ENCODE assay signal across 21 cellular contexts in the genomic region with DNA sequence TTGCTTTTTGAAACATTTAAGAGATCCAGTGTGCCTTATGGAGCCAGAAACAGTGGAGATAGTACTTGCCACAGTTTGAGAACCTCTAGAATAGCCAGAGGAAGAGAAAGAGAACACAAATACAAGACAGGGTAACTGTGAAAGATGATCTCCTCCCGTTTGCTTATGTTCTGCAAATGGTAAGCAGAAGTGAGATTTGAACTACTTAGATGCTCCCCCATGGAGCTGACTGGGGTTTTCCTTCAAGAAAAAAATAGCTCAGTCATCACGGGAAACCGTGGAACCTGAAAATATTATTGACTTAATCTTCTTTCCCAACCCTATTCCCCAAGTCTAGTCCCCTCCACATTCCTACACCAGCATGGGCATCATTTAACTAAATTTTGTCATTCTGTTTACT.
"Had no signal": no experiment of that assay in that cellular context is flagged by ENCODE, and none has a peak within 500 bp of the region (broad histone marks: within the 10 kb centered on the region; RNA-seq: fewer than 3 reads in every experiment).

No MANE protein-coding gene starts in this region.

- H3K4me3 ChIP-seq: lung, transverse colon had no signal

- H3K9me3 ChIP-seq: transverse colon had no signal

- H3K36me3 ChIP-seq: transverse colon had no signal

- H3K27ac ChIP-seq: epithelial cell of prostate, transverse colon had no signal

- ATAC-seq: activated CD4-positive, alpha-beta T cell treated with anti-CD3 and anti-CD28 coated beads for 36 hours; activated naive CD4-positive, alpha-beta T cell treated with anti-CD3 and anti-CD28 coated beads, Interleukin-2, amount 50 U/mL, for 72 hours; activated T-helper 17 cell treated with anti-CD3 and anti-CD28 coated beads, Interleukin-2, amount 50 U/mL, for 72 hours; left lobe of liver; sciatic nerve; stimulated activated naive B cell treated with anti-CD40 and anti-IgM and Interleukin-4, amounts not matched to agents 10 μg/mL and 1 μg/mL and 100 μg/mL, for 72 hours had no signal

- H3K27me3 ChIP-seq: transverse colon had no signal

- H3K4me1 ChIP-seq: transverse colon had no signal

- DNase-seq: activated B cell treated with CpG ODN at 0.5 μM for 24 hours; activated CD4-positive, alpha-beta T cell treated with anti-CD3 and anti-CD28 coated beads for 36 hours; activated CD4-positive, alpha-beta T cell treated with anti-CD3 and anti-CD28 coated beads, Interleukin-2, amount 50 U/mL, for 4 hours; activated CD8-positive, alpha-beta memory T cell treated with anti-CD3 and anti-CD28 coated beads for 24 hours; activated CD8-positive, alpha-beta memory T cell treated with anti-CD3 and anti-CD28 coated beads, Interleukin-2, amount 50 U/mL, for 4 hours; activated T-cell treated with anti-CD3 and anti-CD28 coated beads, Interleukin-2, amount 50 U/mL, for 24 hours; aorta; kidney; naive B cell; occipital lobe; small intestine; stimulated activated CD4-positive, alpha-beta T cell treated with anti-CD3 and anti-CD28 coated beads, Interleukin-2, amount 100 ng/mL, for 48 hours; stimulated activated CD8-positive, alpha-beta memory T cell treated with anti-CD3 and anti-CD28 coated beads, Interleukin-4, amount 100 ng/mL, for 48 hours; stimulated activated naive B cell treated with anti-CD40 and anti-IgM and Interleukin-4, amounts not matched to agents 10 μg/mL and 1 μg/mL and 100 μg/mL, for 72 hours; transverse colon had no signal
